ENCODE assay signal across 8 cellular contexts in the genomic region with DNA sequence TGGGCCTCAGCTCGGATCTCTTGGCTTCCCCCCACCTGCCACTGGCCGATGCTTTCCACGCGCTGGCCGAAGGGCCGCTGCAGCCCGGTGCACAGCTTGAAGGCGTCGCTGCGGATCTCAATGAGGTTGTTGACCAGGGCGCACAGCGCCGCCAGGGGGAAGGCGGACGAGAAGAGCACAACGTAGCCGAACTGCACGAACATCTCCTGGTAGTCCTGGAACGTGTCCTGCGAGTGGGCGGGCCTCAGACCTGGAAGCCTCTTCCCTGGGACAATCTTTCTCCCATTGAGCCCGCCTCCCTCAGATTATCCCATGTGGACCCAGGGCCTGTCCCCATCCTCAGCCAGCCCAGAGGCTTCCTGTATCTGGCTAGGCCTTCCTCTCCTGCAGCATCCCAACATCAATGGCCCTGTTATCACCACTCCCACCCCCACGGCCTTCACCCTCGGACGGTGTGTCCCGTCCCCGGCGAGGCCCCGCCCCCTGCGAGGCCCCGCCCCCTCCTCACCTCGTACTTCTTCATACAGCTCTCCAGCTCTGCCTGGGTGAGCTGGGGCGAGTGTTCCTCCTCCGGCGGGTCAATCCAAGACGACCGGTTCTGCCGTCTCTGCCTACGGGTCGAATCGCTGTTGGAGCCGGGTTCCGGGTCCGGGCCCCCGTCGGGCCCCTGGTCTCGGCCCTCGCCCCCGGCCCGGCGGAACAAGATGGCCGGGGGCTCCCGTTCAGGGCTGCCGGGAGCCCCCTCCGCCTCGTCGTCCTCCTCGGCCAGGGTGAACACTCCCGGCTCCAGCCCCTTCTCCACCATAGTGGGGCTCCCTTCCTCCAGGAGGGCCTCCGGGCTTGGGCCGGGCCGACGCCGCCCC. TPM values are rescaled to one million over a fixed set of nuclear protein-coding genes. Genes with fewer than 3 reads are reported as not detected.
DNase-seq lines count a peak whose midpoint lies in the region; ATAC-seq and TF ChIP-seq lines count a peak whose summit lies in the region.

No MANE protein-coding gene starts in this region.

- H3F3A ChIP-seq in MM.1S (ENCODE audit: insufficient read depth, low read length), result 0 out of 2 replicates have a peak, but pooled peaks cover 3% of the 10 kb centered on the region

- H3K4me3 Mint-ChIP-seq in glutamatergic neuron (ENCODE audit: unreplicated experiment), result peak overlapping the region; percentile 77

- H4K20me1 ChIP-seq in MM.1S (ENCODE audit: insufficient read depth, low read length), result no peaks in the 10 kb centered on the region

- peak overlapping the region; percentile 24; the same call in 1 of the 2 replicates for H3K4me2 ChIP-seq in MM.1S (ENCODE audit: low read depth, low read length)

- H3K4me1 ChIP-seq in MM.1S (ENCODE audit: low read length), result no peaks in the 10 kb centered on the region

- H3K9me3 ChIP-seq in MM.1S (replicated peaks; ENCODE audit: insufficient read depth, low read length), result no peaks in the 10 kb centered on the region

- peak overlapping the region; percentile 90 for H3K27ac Mint-ChIP-seq in glutamatergic neuron (ENCODE audit: unreplicated experiment)

- peaks cover 9% of the 10 kb centered on the region for H3K27me3 Mint-ChIP-seq in glutamatergic neuron (ENCODE audit: unreplicated experiment)

- no peaks in the 10 kb centered on the region for H3K9me2 ChIP-seq in MM.1S (replicated peaks; ENCODE audit: insufficient read depth, low read length)

- H3K4me3 ChIP-seq in MM.1S (ENCODE audit: low read length), result no peak overlapping the region

- H2AFZ ChIP-seq in MM.1S (ENCODE audit: low read length), result no peak overlapping the region

- TF ChIP-seq CTCF in 22Rv1 (IDR thresholded peaks at IDR 0.05), result peak; percentile 88
- no peak for TF ChIP-seq CTCF in MM.1S (IDR thresholded peaks at IDR 0.05; ENCODE audit: low read length)
- peak; percentile 61 for TF ChIP-seq CTCF in glutamatergic neuron (IDR thresholded peaks at IDR 0.05; ENCODE audit: partially characterized antibody, unreplicated experiment)

- H3K36me3 Mint-ChIP-seq in glutamatergic neuron (ENCODE audit: unreplicated experiment), result peaks cover 5% of the 10 kb centered on the region

- H3K27me3 ChIP-seq in MM.1S (replicated peaks; ENCODE audit: insufficient read depth, low read length), result peaks cover 38% of the 10 kb centered on the region

- DNase-seq in MM.1S (no peak), activated T-helper 1 cell treated with Interleukin-2 at 50 U/mL for 16 hours (ENCODE audit: low read depth) (peak; percentile 31), glutamatergic neuron (peak; percentile 87), renal cortical epithelial cell (ENCODE audit: low read depth) (peak; percentile 74), RPMI8226 (no peak), SHP77 treated with DMSO at 0.1 percent for 48 hours (lab: John Stamatoyannopoulos, UW) (no peak)

- no peak overlapping the region for H3K9ac ChIP-seq in MM.1S (ENCODE audit: low read length)

- no peaks in the 10 kb centered on the region for H3K79me2 ChIP-seq in MM.1S (ENCODE audit: low read length)

- peaks cover 7% of the 10 kb centered on the region for H3K9me3 Mint-ChIP-seq in glutamatergic neuron (ENCODE audit: unreplicated experiment)

- peaks cover 9% of the 10 kb centered on the region for H3K4me1 Mint-ChIP-seq in glutamatergic neuron (ENCODE audit: low read depth, unreplicated experiment)

- H3K27ac ChIP-seq in 22Rv1 (peak overlapping the region; percentile 84), MM.1S (ENCODE audit: low read length) (no peak overlapping the region)

- ATAC-seq in HG03095 (IDR thresholded peaks at IDR 0.05; ENCODE audit: unreplicated experiment), result no peak

- H3K36me3 ChIP-seq in MM.1S (replicated peaks; ENCODE audit: insufficient read depth, low read length), result no peaks in the 10 kb centered on the region

RNA-seq across cellular contexts. Expression of a gene that starts 6.8 kb away (rescaled TPM):
- 98.8 TPM for total RNA-seq in glutamatergic neuron (ENCODE audit: unreplicated experiment)
- 5.9 and 10.3 TPM in 2 replicates for total RNA-seq in renal cortical epithelial cell

RNA-seq across cellular contexts. Expression of a gene that starts 9.5 kb away (rescaled TPM):
- total RNA-seq in glutamatergic neuron (ENCODE audit: unreplicated experiment) (61.2 TPM), renal cortical epithelial cell (19.6 and 22.4 TPM in 2 replicates)

RNA-seq across cellular contexts. Expression of a gene that starts 18.5 kb away (rescaled TPM):
- 81.2 TPM for total RNA-seq in glutamatergic neuron (ENCODE audit: unreplicated experiment)
- total RNA-seq in renal cortical epithelial cell, result 30.3 and 36.3 TPM in 2 replicates

RNA-seq across cellular contexts. Expression of a gene that starts 22.2 kb away (rescaled TPM):
- total RNA-seq in glutamatergic neuron (ENCODE audit: unreplicated experiment) (80.7 TPM), renal cortical epithelial cell (54.2 and 57.8 TPM in 2 replicates)

RNA-seq across cellular contexts. Expression of a gene that starts 24.7 kb away (rescaled TPM):
- 14.1 TPM for total RNA-seq in glutamatergic neuron (ENCODE audit: unreplicated experiment)
- 11.8 and 19.4 TPM in 2 replicates for total RNA-seq in renal cortical epithelial cell

Comparison
In these comparisons a context has a peak if more than half of its experiments do, and no peak if none do; other contexts are left out.
1. DNase-seq: peak in activated T-helper 1 cell treated with Interleukin-2 at 50 U/mL for 16 hours (single experiment), glutamatergic neuron (single experiment) and renal cortical epithelial cell (single experiment); none in MM.1S (single experiment), RPMI8226 (single experiment) and SHP77 treated with DMSO at 0.1 percent for 48 hours (single experiment).